ENCODE assay signal across 9 cellular contexts in genomic region chr2:27428213-27428977, GRCh38. TPM values are rescaled to one million over a fixed set of nuclear protein-coding genes. Genes with fewer than 3 reads are reported as not detected.
DNase-seq lines count a peak whose midpoint lies in the region; ATAC-seq, FAIRE-seq and TF ChIP-seq lines count a peak whose summit lies in the region.
"Had no signal": no experiment of that assay in that cellular context is flagged by ENCODE, and none has a peak within 500 bp of the region (broad histone marks: within the 10 kb centered on the region; RNA-seq: fewer than 3 reads in every experiment).

TSS of gene NRBP1 (plus strand) at chr2:27428631. CDS start at chr2:27433274, 4,643 bp downstream.

- H3K36me3 ChIP-seq in BJ (ENCODE audit: control insufficient read depth, insufficient read depth, low read length), result peaks cover 2% of the 10 kb centered on the region; the same call in 1 of the 2 replicates

- peak; percentile 76 for FAIRE-seq in GM19239 (lab: Jason Lieb, UNC)
- FAIRE-seq: islet of Langerhans had no signal

- CTCF ChIA-PET in BJ (lab: Yijun Ruan, JAX), result interaction anchor here (0.9 to 2.5 kb wide), 4 partner anchors 11 to 50 kb away, joined by 3 to 11 read pairs (median 6); partner anchors contain the start of gene PPM1G

- POLR2A ChIA-PET in BJ (lab: Charles Lee), result interaction anchor here (0.6 kb wide), 1 partner anchor 74 kb away, joined by 4 read pairs; no protein-coding TSS in a partner anchor

- DNase-seq in BJ (ENCODE audit: low read depth) (no peak), GM19239 (ENCODE audit: insufficient read length, low spot score) (peak; percentile 82), NCI-H526 (lab: John Stamatoyannopoulos, UW) (peak; percentile 68 to 96)
- peak; percentile 94 for DNase-seq in activated CD4-positive, alpha-beta T cell treated with anti-CD3 and anti-CD28 coated beads for 48 hours
- peak; percentile 77 to 91 (median 88) for DNase-seq in stimulated activated CD4-positive, alpha-beta T cell treated with anti-CD3 and anti-CD28 coated beads, Interleukin-1b, Interleukin-23, amount 100 ng/mL, for 24 hours (ENCODE audit: low read depth in 4 of 4, low spot score in 1 of 4)

- peak within 1 kb of the TSS; percentile 95 for H3K27ac ChIP-seq in cingulate gyrus (ENCODE audit: low read depth, low read length)
- H3K27ac ChIP-seq in layer of hippocampus (ENCODE audit: low read depth, low read length), result peak within 1 kb of the TSS; percentile 94

- no peaks in the 10 kb centered on the region for H3K27me3 ChIP-seq in BJ (ENCODE audit: control insufficient read depth, insufficient read depth, low read length)
- H3K27me3 ChIP-seq in layer of hippocampus (ENCODE audit: control insufficient read depth, insufficient read depth, low read length), result no peaks in the 10 kb centered on the region

- peak; percentile 80 for ATAC-seq in HG03442 (IDR thresholded peaks at IDR 0.05; ENCODE audit: unreplicated experiment)

- peak within 1 kb of the TSS; percentile 97 for H3K4me3 ChIP-seq in BJ (ENCODE audit: low read depth, low read length)

- TF ChIP-seq CTCF in BJ (IDR thresholded peaks at IDR 0.05; ENCODE audit: insufficient read depth, low read depth, low read length), result peak; percentile 19; the same call in 1 of the 2 replicates

RNA-seq across cellular contexts. Expression of gene NRBP1, which starts in this region (rescaled TPM):
- 234 and 270 TPM in 2 replicates for polyA plus RNA-seq in BJ (2011; rRNA removed)
- polyA minus RNA-seq in BJ (2011; rRNA and poly(A)+ RNA removed), result 94.5 and 146 TPM in 2 replicates
